Comparison of ENCODE assay signal across 13 cellular contexts in genomic region chr7:18289801-18290200, GRCh38.
DNase-seq lines count a peak whose midpoint lies in the region; ATAC-seq, FAIRE-seq and TF ChIP-seq lines count a peak whose summit lies in the region.
"Had no signal": no experiment of that assay in that cellular context is flagged by ENCODE, and none has a peak within 500 bp of the region (broad histone marks: within the 10 kb centered on the region; RNA-seq: fewer than 3 reads in every experiment).

No MANE protein-coding gene starts in this region.

- TF ChIP-seq EP300 in HepG2 (IDR thresholded peaks at IDR 0.05; ENCODE audit: low read depth in 2 of 2, low read length in 2 of 2), result no peak
- no peak for TF ChIP-seq EP300 in HepG2 (CRISPR knock-in tag; IDR thresholded peaks at IDR 0.05; ENCODE audit: borderline replicate concordance)

- H3K4me3 ChIP-seq in right lobe of liver, result no peak overlapping the region
- no peak overlapping the region for H3K4me3 ChIP-seq in HepG2 (replicated peaks in 1 of 3; ENCODE audit: insufficient read depth in 1 of 3, low read depth in 2 of 3, low read length in 3 of 3)
- no peak overlapping the region for H3K4me3 ChIP-seq in astrocyte (ENCODE audit: insufficient read depth, low read depth, low read length)
- no peak overlapping the region for H3K4me3 ChIP-seq in uterus
- H3K4me3 ChIP-seq: HAP-1 had no signal

- H3K36me3 Mint-ChIP-seq in astrocyte (ENCODE audit: low read depth, unreplicated experiment), result no peaks in the 10 kb centered on the region

- no peaks in the 10 kb centered on the region for H3K36me3 ChIP-seq in right lobe of liver
- no peaks in the 10 kb centered on the region for H3K36me3 ChIP-seq in HepG2 (replicated peaks in 1 of 2; ENCODE audit: control insufficient read depth in 1 of 2, insufficient read depth in 2 of 2, low read length in 2 of 2)
- no peaks in the 10 kb centered on the region for H3K36me3 ChIP-seq in astrocyte (ENCODE audit: insufficient read depth, low read length)
- no peaks in the 10 kb centered on the region for H3K36me3 ChIP-seq in uterus
- H3K36me3 ChIP-seq: HAP-1 had no signal

- no peak for TF ChIP-seq RAD21 in HepG2 (CRISPR knock-in tag; IDR thresholded peaks at IDR 0.05)

- H3K27me3 ChIP-seq in right lobe of liver (no peaks in the 10 kb centered on the region), HepG2 (ENCODE audit: control insufficient read depth in 1 of 2, insufficient read depth in 2 of 2, low read length in 2 of 2) (no peaks in the 10 kb centered on the region), astrocyte (ENCODE audit: insufficient read depth, low read length) (no peaks in the 10 kb centered on the region), uterus (no peaks in the 10 kb centered on the region)

- H3K27ac ChIP-seq in right lobe of liver (no peak overlapping the region), HepG2 (ENCODE audit: extremely low read length, insufficient read depth, low read length) (no peak overlapping the region), astrocyte (ENCODE audit: low read depth, low read length) (no peak overlapping the region), uterus (peak overlapping the region; percentile 5 to 25)
- H3K27ac ChIP-seq: coronary artery had no signal

- peak in 3 of 4 donors; percentile 23 to 53 (median 30) for ATAC-seq in right lobe of liver
- ATAC-seq in HepG2, result no peak
- peak; percentile 11 for ATAC-seq in HG03066 (IDR thresholded peaks at IDR 0.05; ENCODE audit: low read depth, unreplicated experiment)
- no peak for ATAC-seq in HG03108 (IDR thresholded peaks at IDR 0.05; ENCODE audit: unreplicated experiment)
- no peak for ATAC-seq in HG03039 (IDR thresholded peaks at IDR 0.05; ENCODE audit: unreplicated experiment)
- ATAC-seq: activated CD8-positive, alpha-beta T cell treated with anti-CD3 and anti-CD28 coated beads, Interleukin-2, amount 10 ng/mL, durations not matched to agents 7 days and 5 days had no signal

- CTCF ChIA-PET in HepG2 (lab: Yijun Ruan, JAX; ENCODE audit: low intra/inter-chr PET ratio, low total read pairs), result no interaction called here

- no peaks in the 10 kb centered on the region for H3K9me3 Mint-ChIP-seq in astrocyte (ENCODE audit: unreplicated experiment)
- H3K9me3 Mint-ChIP-seq: T-helper 1 cell treated with Interleukin-12 subunit alpha and Interleukin-12 subunit beta and Interleukin-4 antibody, amounts not matched to agents 30 μg/mL and 1 μg/mL, for 36 hours had no signal

- 14% methylated on average over 4 of the region's 4 CpGs for WGBS in right lobe of liver (ENCODE audit: insufficient coverage, low coverage, low lambda C conversion rate, missing lambda C conversion rate)
- WGBS in HepG2 (ENCODE audit: low lambda C conversion rate), result 4% methylated on average over 4 of the region's 4 CpGs

- H3K79me2 ChIP-seq in HepG2 (ENCODE audit: insufficient read depth, low read length) (no peaks in the 10 kb centered on the region), astrocyte (ENCODE audit: insufficient read depth, low read length) (no peaks in the 10 kb centered on the region)

- intact Hi-C loops in right lobe of liver (cut with DNase I), result no loop called here
- intact Hi-C loops in HepG2 (cut with micrococcal nuclease; ENCODE audit: unreplicated experiment), result no loop called here
- intact Hi-C loops in uterus (cut with DNase I; ENCODE audit: low total_unique reads), result no loop called here

- in situ Hi-C loops in HepG2 (cut with HindIII; ENCODE audit: extremely low pct_ligation_motif_present, low pct_unique_long_range_greater_than_20kb), result no loop called here

- H3K9me3 ChIP-seq in right lobe of liver (no peaks in the 10 kb centered on the region), HepG2 (ENCODE audit: low read length) (no peaks in the 10 kb centered on the region), astrocyte (ENCODE audit: insufficient read depth, low read depth, low read length) (no peaks in the 10 kb centered on the region), uterus (no peaks in the 10 kb centered on the region)
- H3K9me3 ChIP-seq: HAP-1 had no signal

- no peaks in the 10 kb centered on the region for H3K27me3 Mint-ChIP-seq in astrocyte (ENCODE audit: low read depth, unreplicated experiment)

- no peak overlapping the region for H3K4me2 ChIP-seq in HepG2 (ENCODE audit: low read depth, low read length)
- no peak overlapping the region for H3K4me2 ChIP-seq in astrocyte (ENCODE audit: low read length)

- H3K4me1 ChIP-seq in right lobe of liver (no peaks in the 10 kb centered on the region), HepG2 (ENCODE audit: insufficient read depth, low read length) (no peaks in the 10 kb centered on the region), astrocyte (ENCODE audit: insufficient read depth, low read length) (no peaks in the 10 kb centered on the region), uterus (peaks cover 0 to 2% of the 10 kb centered on the region in 2 donors)
- H3K4me1 ChIP-seq: HAP-1 had no signal

- no peak for TF ChIP-seq POLR2A in right lobe of liver (IDR thresholded peaks at IDR 0.05)
- no peak for TF ChIP-seq POLR2A in HepG2 (IDR thresholded peaks at IDR 0.05; ENCODE audit: insufficient read depth in 1 of 2, low read depth in 2 of 2, low read length in 2 of 2)
- no peak for TF ChIP-seq POLR2A in uterus (IDR thresholded peaks at IDR 0.05)

- H3K4me3 Mint-ChIP-seq in astrocyte (ENCODE audit: unreplicated experiment), result no peak overlapping the region
- H3K4me3 Mint-ChIP-seq: activated CD8-positive, alpha-beta T cell treated with anti-CD3 and anti-CD28 coated beads, Interleukin-2, amount 10 ng/mL, durations not matched to agents 7 days and 5 days; T-helper 1 cell treated with Interleukin-12 subunit alpha and Interleukin-12 subunit beta and Interleukin-4 antibody, amounts not matched to agents 30 μg/mL and 1 μg/mL, for 36 hours had no signal

- H4K20me1 ChIP-seq in HepG2 (ENCODE audit: insufficient read depth, low read length), result no peaks in the 10 kb centered on the region
- H4K20me1 ChIP-seq in astrocyte (ENCODE audit: insufficient read depth, low read length), result no peaks in the 10 kb centered on the region

- DNase-seq in right lobe of liver (no peak), HepG2 (ENCODE audit: low spot score) (no peak), astrocyte (ENCODE audit: low read depth) (peak; percentile 4), uterus (no peak)
- no peak for DNase-seq in activated CD4-positive, alpha-beta T cell treated with anti-CD3 and anti-CD28 coated beads, Interleukin-2, amount 50 U/mL, for 1 hour
- DNase-seq: activated CD8-positive, alpha-beta T cell treated with anti-CD3 and anti-CD28 coated beads, Interleukin-2, amount 10 ng/mL, durations not matched to agents 7 days and 5 days; NCI-H1436 treated with DMSO at 0.1 percent for 48 hours had no signal

- H3K9ac ChIP-seq in HepG2 (ENCODE audit: insufficient read depth, low read depth, low read length), result no peak overlapping the region
- H3K9ac ChIP-seq in astrocyte (ENCODE audit: low read length), result no peak overlapping the region

- FAIRE-seq in HepG2 (lab: Jason Lieb, UNC) (no peak), astrocyte (lab: Jason Lieb, UNC) (no peak)

- no peak overlapping the region for H3K27ac Mint-ChIP-seq in astrocyte (ENCODE audit: unreplicated experiment)
- H3K27ac Mint-ChIP-seq: activated CD8-positive, alpha-beta T cell treated with anti-CD3 and anti-CD28 coated beads, Interleukin-2, amount 10 ng/mL, durations not matched to agents 7 days and 5 days; T-helper 1 cell treated with Interleukin-12 subunit alpha and Interleukin-12 subunit beta and Interleukin-4 antibody, amounts not matched to agents 30 μg/mL and 1 μg/mL, for 36 hours had no signal

- POLR2A ChIA-PET in HepG2 (lab: Yijun Ruan, JAX), result no interaction called here

- no TSS peak for BruUV-seq in HepG2 (replicated peaks; lab: Mats Ljungman, UMichigan)

- H2AFZ ChIP-seq in HepG2 (ENCODE audit: low read length) (no peak overlapping the region), astrocyte (ENCODE audit: low read depth, low read length) (no peak overlapping the region)

- TF ChIP-seq CTCF in right lobe of liver (IDR thresholded peaks at IDR 0.05) (no peak), HepG2 (CRISPR knock-in tag; IDR thresholded peaks at IDR 0.05) (no peak), astrocyte (IDR thresholded peaks at IDR 0.05; ENCODE audit: insufficient read depth, low read depth, low read length) (no peak), uterus (IDR thresholded peaks at IDR 0.05) (no peak)

- H3K4me1 Mint-ChIP-seq in astrocyte (ENCODE audit: low read depth, unreplicated experiment), result no peaks in the 10 kb centered on the region

TF ChIP-seq in HepG2, 621 proteins besides CTCF, POLR2A, EP300 and RAD21:
- TF ChIP-seq, protein P1, sequence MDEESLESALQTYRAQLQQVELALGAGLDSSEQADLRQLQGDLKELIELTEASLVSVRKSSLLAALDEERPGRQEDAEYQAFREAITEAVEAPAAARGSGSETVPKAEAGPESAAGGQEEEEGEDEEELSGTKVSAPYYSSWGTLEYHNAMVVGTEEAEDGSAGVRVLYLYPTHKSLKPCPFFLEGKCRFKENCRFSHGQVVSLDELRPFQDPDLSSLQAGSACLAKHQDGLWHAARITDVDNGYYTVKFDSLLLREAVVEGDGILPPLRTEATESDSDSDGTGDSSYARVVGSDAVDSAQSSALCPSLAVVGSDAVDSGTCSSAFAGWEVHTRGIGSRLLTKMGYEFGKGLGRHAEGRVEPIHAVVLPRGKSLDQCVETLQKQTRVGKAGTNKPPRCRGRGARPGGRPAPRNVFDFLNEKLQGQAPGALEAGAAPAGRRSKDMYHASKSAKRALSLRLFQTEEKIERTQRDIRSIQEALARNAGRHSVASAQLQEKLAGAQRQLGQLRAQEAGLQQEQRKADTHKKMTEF (CRISPR knock-in tag; IDR thresholded peaks at IDR 0.05), result no peak
- TF ChIP-seq TSC22D2 (CRISPR knock-in tag; IDR thresholded peaks at IDR 0.05; ENCODE audit: borderline replicate concordance) (no peak), SP2 (CRISPR knock-in tag; IDR thresholded peaks at IDR 0.05) (no peak), ZNF329 (CRISPR knock-in tag; IDR thresholded peaks at IDR 0.05; ENCODE audit: low read depth) (no peak), KMT2B (CRISPR knock-in tag; IDR thresholded peaks at IDR 0.05) (no peak), WIZ (CRISPR knock-in tag; IDR thresholded peaks at IDR 0.05) (no peak), MAF1 (CRISPR knock-in tag; IDR thresholded peaks at IDR 0.05; ENCODE audit: borderline replicate concordance) (no peak), ZC3H13 (CRISPR knock-in tag; IDR thresholded peaks at IDR 0.05) (no peak), BRD4 (CRISPR knock-in tag; IDR thresholded peaks at IDR 0.05) (no peak), RORA (CRISPR knock-in tag; IDR thresholded peaks at IDR 0.05) (no peak), SMAD1 (CRISPR knock-in tag; IDR thresholded peaks at IDR 0.05; ENCODE audit: borderline replicate concordance, low read depth) (no peak), ZNF441 (CRISPR knock-in tag; IDR thresholded peaks at IDR 0.05; ENCODE audit: borderline replicate concordance) (no peak), ZNF333 (CRISPR knock-in tag; IDR thresholded peaks at IDR 0.05; ENCODE audit: borderline replicate concordance) (no peak), THYN1 (CRISPR knock-in tag; IDR thresholded peaks at IDR 0.05; ENCODE audit: borderline replicate concordance, low read depth) (no peak)
TF ChIP-seq in HepG2: peak in this region for 0.

Comparison
In these comparisons a context has a peak if more than half of its experiments do, and no peak if none do; other contexts are left out.
1. ATAC-seq: peak in right lobe of liver (3 of 4) and HG03066 (single experiment); none in HepG2 (single experiment), HG03108 (single experiment) and HG03039 (single experiment).
2. H3K27ac ChIP-seq: peak in uterus (2 of 2); none in right lobe of liver (0 of 3), HepG2 (single experiment) and astrocyte (single experiment).